1 cellular context compared by ENCODE assay signal in the genomic region with DNA sequence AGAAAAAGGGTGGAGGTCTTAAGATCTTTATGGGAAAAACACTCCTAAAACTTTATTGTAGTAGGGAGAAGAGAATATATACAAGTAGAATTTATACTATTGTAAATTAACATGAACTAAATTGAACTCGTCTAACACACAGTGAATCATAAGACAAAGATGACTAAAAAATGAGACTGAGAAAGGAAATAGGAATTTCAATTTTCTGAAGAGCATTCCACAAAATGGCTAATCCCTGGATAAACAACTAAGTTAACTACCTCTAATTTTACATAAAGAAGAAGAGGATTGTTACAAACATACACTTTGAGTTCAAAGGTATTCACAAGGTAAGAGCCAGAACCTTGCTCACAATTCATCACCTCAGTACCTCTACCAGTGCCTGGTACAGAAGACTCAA.
TF ChIP-seq lines count a peak whose summit lies in the region.

No MANE protein-coding gene starts in this region.

TF ChIP-seq in GM12878, 131 proteins besides CTCF, POLR2A, EP300 and RAD21:
- TF ChIP-seq, protein P1, sequence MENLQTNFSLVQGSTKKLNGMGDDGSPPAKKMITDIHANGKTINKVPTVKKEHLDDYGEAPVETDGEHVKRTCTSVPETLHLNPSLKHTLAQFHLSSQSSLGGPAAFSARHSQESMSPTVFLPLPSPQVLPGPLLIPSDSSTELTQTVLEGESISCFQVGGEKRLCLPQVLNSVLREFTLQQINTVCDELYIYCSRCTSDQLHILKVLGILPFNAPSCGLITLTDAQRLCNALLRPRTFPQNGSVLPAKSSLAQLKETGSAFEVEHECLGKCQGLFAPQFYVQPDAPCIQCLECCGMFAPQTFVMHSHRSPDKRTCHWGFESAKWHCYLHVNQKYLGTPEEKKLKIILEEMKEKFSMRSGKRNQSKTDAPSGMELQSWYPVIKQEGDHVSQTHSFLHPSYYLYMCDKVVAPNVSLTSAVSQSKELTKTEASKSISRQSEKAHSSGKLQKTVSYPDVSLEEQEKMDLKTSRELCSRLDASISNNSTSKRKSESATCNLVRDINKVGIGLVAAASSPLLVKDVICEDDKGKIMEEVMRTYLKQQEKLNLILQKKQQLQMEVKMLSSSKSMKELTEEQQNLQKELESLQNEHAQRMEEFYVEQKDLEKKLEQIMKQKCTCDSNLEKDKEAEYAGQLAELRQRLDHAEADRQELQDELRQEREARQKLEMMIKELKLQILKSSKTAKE (IDR thresholded peaks at IDR 0.05; ENCODE audit: low read depth, poor library complexity, severe bottlenecking) = no peak
- TF ChIP-seq RFX5 (IDR thresholded peaks at IDR 0.05; ENCODE audit: low read depth, low read length) = no peak
- no peak for TF ChIP-seq ESRRA (IDR thresholded peaks at IDR 0.05; ENCODE audit: low read length)
- no peak for TF ChIP-seq ZSCAN29 (IDR thresholded peaks at IDR 0.05)
- no peak for TF ChIP-seq CBFB (IDR thresholded peaks at IDR 0.05; ENCODE audit: low read depth)
- TF ChIP-seq, protein P2, sequence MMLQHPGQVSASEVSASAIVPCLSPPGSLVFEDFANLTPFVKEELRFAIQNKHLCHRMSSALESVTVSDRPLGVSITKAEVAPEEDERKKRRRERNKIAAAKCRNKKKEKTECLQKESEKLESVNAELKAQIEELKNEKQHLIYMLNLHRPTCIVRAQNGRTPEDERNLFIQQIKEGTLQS (IDR thresholded peaks at IDR 0.05; ENCODE audit: borderline replicate concordance, extremely low read depth, low read depth, low read length) = no peak
- TF ChIP-seq, protein P3, sequence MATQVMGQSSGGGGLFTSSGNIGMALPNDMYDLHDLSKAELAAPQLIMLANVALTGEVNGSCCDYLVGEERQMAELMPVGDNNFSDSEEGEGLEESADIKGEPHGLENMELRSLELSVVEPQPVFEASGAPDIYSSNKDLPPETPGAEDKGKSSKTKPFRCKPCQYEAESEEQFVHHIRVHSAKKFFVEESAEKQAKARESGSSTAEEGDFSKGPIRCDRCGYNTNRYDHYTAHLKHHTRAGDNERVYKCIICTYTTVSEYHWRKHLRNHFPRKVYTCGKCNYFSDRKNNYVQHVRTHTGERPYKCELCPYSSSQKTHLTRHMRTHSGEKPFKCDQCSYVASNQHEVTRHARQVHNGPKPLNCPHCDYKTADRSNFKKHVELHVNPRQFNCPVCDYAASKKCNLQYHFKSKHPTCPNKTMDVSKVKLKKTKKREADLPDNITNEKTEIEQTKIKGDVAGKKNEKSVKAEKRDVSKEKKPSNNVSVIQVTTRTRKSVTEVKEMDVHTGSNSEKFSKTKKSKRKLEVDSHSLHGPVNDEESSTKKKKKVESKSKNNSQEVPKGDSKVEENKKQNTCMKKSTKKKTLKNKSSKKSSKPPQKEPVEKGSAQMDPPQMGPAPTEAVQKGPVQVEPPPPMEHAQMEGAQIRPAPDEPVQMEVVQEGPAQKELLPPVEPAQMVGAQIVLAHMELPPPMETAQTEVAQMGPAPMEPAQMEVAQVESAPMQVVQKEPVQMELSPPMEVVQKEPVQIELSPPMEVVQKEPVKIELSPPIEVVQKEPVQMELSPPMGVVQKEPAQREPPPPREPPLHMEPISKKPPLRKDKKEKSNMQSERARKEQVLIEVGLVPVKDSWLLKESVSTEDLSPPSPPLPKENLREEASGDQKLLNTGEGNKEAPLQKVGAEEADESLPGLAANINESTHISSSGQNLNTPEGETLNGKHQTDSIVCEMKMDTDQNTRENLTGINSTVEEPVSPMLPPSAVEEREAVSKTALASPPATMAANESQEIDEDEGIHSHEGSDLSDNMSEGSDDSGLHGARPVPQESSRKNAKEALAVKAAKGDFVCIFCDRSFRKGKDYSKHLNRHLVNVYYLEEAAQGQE (IDR thresholded peaks at IDR 0.05; ENCODE audit: low read depth, low read length) = no peak
- no peak for TF ChIP-seq NFXL1 (IDR thresholded peaks at IDR 0.05; ENCODE audit: borderline replicate concordance)
- TF ChIP-seq EGR1 (IDR thresholded peaks at IDR 0.05; ENCODE audit: borderline replicate concordance in 1 of 2, low read depth in 2 of 2, low read length in 2 of 2) = no peak
- TF ChIP-seq FOXK2 (IDR thresholded peaks at IDR 0.05) = no peak
- no peak for TF ChIP-seq ZNF217 (IDR thresholded peaks at IDR 0.05)
- no peak for TF ChIP-seq POLR2AphosphoS5 (IDR thresholded peaks at IDR 0.05; ENCODE audit: low read length)
